Comparison of ENCODE assay signal across 8 cellular contexts in genomic region chr4:98479590-98479989, GRCh38.
DNase-seq lines count a peak whose midpoint lies in the region; ATAC-seq and TF ChIP-seq lines count a peak whose summit lies in the region.
"Not testable (repeated sequence)": the region's sequence is repeated elsewhere in the genome, so short reads cannot be mapped to it uniquely, and the experiment has no call there.

No MANE protein-coding gene starts in this region.

- H3K36me3 ChIP-seq in GM23248 (ENCODE audit: low read depth); neuronal stem cell (replicated peaks in 1 of 2; ENCODE audit: control insufficient read depth in 2 of 2, insufficient read depth in 2 of 2, low read length in 2 of 2): not testable (repeated sequence)
- H3K36me3 ChIP-seq in RWPE2 (ENCODE audit: low read depth) = peaks cover 42% of the 10 kb centered on the region

- TF ChIP-seq CTCF in LNCaP clone FGC (IDR thresholded peaks at IDR 0.05; ENCODE audit: control insufficient read depth, extremely low read depth, insufficient read depth); RWPE2 (IDR thresholded peaks at IDR 0.05; ENCODE audit: poor library complexity, severe bottlenecking); epithelial cell of esophagus (IDR thresholded peaks at IDR 0.05; ENCODE audit: insufficient read depth, low read depth, low read length, missing control alignments); type B pancreatic cell (conservative IDR thresholded peaks at IDR 0.05): not testable (repeated sequence)

- not testable (repeated sequence) for H3K23ac ChIP-seq in neuronal stem cell (ENCODE audit: low read depth, low read length, poor library complexity)

- H3K27ac ChIP-seq in GM23248 (peak overlapping the region; percentile 58), RWPE2 (ENCODE audit: poor library complexity, severe bottlenecking) (peak overlapping the region; percentile 99)
- H3K27ac ChIP-seq in neuronal stem cell (replicated peaks; ENCODE audit: low read length) = not testable (repeated sequence)

- not testable (repeated sequence) for H3K27me3 Mint-ChIP-seq in activated CD4-positive, alpha-beta memory T cell treated with anti-CD3 and anti-CD28 coated beads for 36 hours; activated T-helper 2 cell treated with anti-CD3 and anti-CD28 coated beads, Interferon-gamma antibody, Interleukin-2, Interleukin-4, amounts not matched to agents 10 μg/mL and 5 μg/mL and 100 μg/mL, durations not matched to agents 14 hours and 24 hours and 36 hours (ENCODE audit: low read depth); type B pancreatic cell

- peaks cover 31% of the 10 kb centered on the region for H3K36me3 Mint-ChIP-seq in activated CD4-positive, alpha-beta memory T cell treated with anti-CD3 and anti-CD28 coated beads for 36 hours
- H3K36me3 Mint-ChIP-seq in activated T-helper 2 cell treated with anti-CD3 and anti-CD28 coated beads, Interferon-gamma antibody, Interleukin-2, Interleukin-4, amounts not matched to agents 10 μg/mL and 5 μg/mL and 100 μg/mL, durations not matched to agents 14 hours and 24 hours and 36 hours (ENCODE audit: low read depth) = peaks cover 77% of the 10 kb centered on the region
- peaks cover 12% of the 10 kb centered on the region for H3K36me3 Mint-ChIP-seq in type B pancreatic cell

- not testable (repeated sequence) for H3K4ac ChIP-seq in neuronal stem cell (ENCODE audit: low read length)

- intact Hi-C loops in activated CD4-positive, alpha-beta memory T cell treated with anti-CD3 and anti-CD28 coated beads for 36 hours (cut with micrococcal nuclease); activated T-helper 2 cell treated with anti-CD3 and anti-CD28 coated beads, Interferon-gamma antibody, Interleukin-2, Interleukin-4, amounts not matched to agents 10 μg/mL and 5 μg/mL and 100 μg/mL, durations not matched to agents 14 hours and 24 hours and 36 hours (cut with micrococcal nuclease): not testable (repeated sequence)

- not testable (repeated sequence) for H4K20me1 ChIP-seq in GM23248 (ENCODE audit: insufficient read depth)

- H3K4me1 ChIP-seq in GM23248 (ENCODE audit: insufficient read depth) (peaks cover 57% of the 10 kb centered on the region), RWPE2 (ENCODE audit: insufficient read depth, poor library complexity, severe bottlenecking) (peaks cover 65% of the 10 kb centered on the region)
- H3K4me1 ChIP-seq in neuronal stem cell (ENCODE audit: control insufficient read depth in 2 of 2, insufficient read depth in 1 of 2, low read depth in 1 of 2, low read length in 2 of 2) = not testable (repeated sequence)

- DNase-seq in GM23248 (peak; percentile 48), LNCaP clone FGC (ENCODE audit: low read depth) (peak; percentile 32), epithelial cell of esophagus (ENCODE audit: low read depth) (peak; percentile 84)
- not testable (repeated sequence) for DNase-seq in RWPE2 (ENCODE audit: low spot score); activated CD4-positive, alpha-beta memory T cell treated with anti-CD3 and anti-CD28 coated beads for 36 hours; activated T-helper 2 cell treated with anti-CD3 and anti-CD28 coated beads, Interferon-gamma antibody, Interleukin-2, Interleukin-4, amounts not matched to agents 10 μg/mL and 5 μg/mL and 100 μg/mL, durations not matched to agents 14 hours and 24 hours and 36 hours (ENCODE audit: low spot score); neuronal stem cell (ENCODE audit: low spot score); type B pancreatic cell (ENCODE audit: extremely low spot score, unreplicated experiment)

- peaks cover 59% of the 10 kb centered on the region for H3K4me1 Mint-ChIP-seq in activated CD4-positive, alpha-beta memory T cell treated with anti-CD3 and anti-CD28 coated beads for 36 hours (ENCODE audit: low read depth)
- H3K4me1 Mint-ChIP-seq in activated T-helper 2 cell treated with anti-CD3 and anti-CD28 coated beads, Interferon-gamma antibody, Interleukin-2, Interleukin-4, amounts not matched to agents 10 μg/mL and 5 μg/mL and 100 μg/mL, durations not matched to agents 14 hours and 24 hours and 36 hours (ENCODE audit: low read depth) = peaks cover 80% of the 10 kb centered on the region
- H3K4me1 Mint-ChIP-seq in type B pancreatic cell (ENCODE audit: unreplicated experiment) = not testable (repeated sequence)

- H2BK5ac ChIP-seq in neuronal stem cell (ENCODE audit: low read length) = not testable (repeated sequence)

- H2AFZ ChIP-seq in GM23248; neuronal stem cell (ENCODE audit: low read length): not testable (repeated sequence)

- H3F3A ChIP-seq in GM23248 (ENCODE audit: insufficient read depth) = peaks cover 48% of the 10 kb centered on the region

- WGBS in GM23248 (ENCODE audit: low coverage in 1 of 2, low lambda C conversion rate in 2 of 2, missing lambda C conversion rate in 2 of 2), 2 experiments = 47 to 48% methylated on average over 2 of the region's 2 CpGs
- WGBS in neuronal stem cell (ENCODE audit: extremely low coverage in 2 of 2, insufficient read length in 2 of 2, insufficient replicate concordance in 1 of 2), 2 donors = no CpG with 5 or more reads among the region's 2 CpGs

- CTCF ChIA-PET in activated CD4-positive, alpha-beta memory T cell treated with anti-CD3 and anti-CD28 coated beads for 36 hours (lab: Charles Lee) = interaction anchor here (1.8 kb wide), 1 partner anchor 12 kb away, joined by 4 read pairs; no protein-coding TSS in a partner anchor

- H4K8ac ChIP-seq in neuronal stem cell (ENCODE audit: low read depth, low read length) = peak overlapping the region; percentile 49

- not testable (repeated sequence) for ATAC-seq in RWPE2 (ENCODE audit: low read depth)

- peak overlapping the region; percentile 34 for H3K27ac Mint-ChIP-seq in activated CD4-positive, alpha-beta memory T cell treated with anti-CD3 and anti-CD28 coated beads for 36 hours
- peak overlapping the region; percentile 67 for H3K27ac Mint-ChIP-seq in activated T-helper 2 cell treated with anti-CD3 and anti-CD28 coated beads, Interferon-gamma antibody, Interleukin-2, Interleukin-4, amounts not matched to agents 10 μg/mL and 5 μg/mL and 100 μg/mL, durations not matched to agents 14 hours and 24 hours and 36 hours
- peak overlapping the region; percentile 54 for H3K27ac Mint-ChIP-seq in type B pancreatic cell

- POLR2A ChIA-PET in activated CD4-positive, alpha-beta memory T cell treated with anti-CD3 and anti-CD28 coated beads for 36 hours (lab: Charles Lee) = not testable (repeated sequence)

- not testable (repeated sequence) for H3K9me3 ChIP-seq in GM23248 (ENCODE audit: low read depth); RWPE2 (ENCODE audit: severe bottlenecking); neuronal stem cell (replicated peaks in 1 of 2; ENCODE audit: control insufficient read depth in 2 of 2, insufficient read depth in 1 of 2, low read depth in 1 of 2, low read length in 2 of 2)

- not testable (repeated sequence) for H2BK15ac ChIP-seq in neuronal stem cell (ENCODE audit: low read length)

- not testable (repeated sequence) for H2BK12ac ChIP-seq in neuronal stem cell (ENCODE audit: low read length)

- H3K79me1 ChIP-seq in neuronal stem cell (ENCODE audit: low read depth, low read length) = not testable (repeated sequence)

- H3K9me2 ChIP-seq in GM23248 (ENCODE audit: insufficient read depth) = not testable (repeated sequence)

- not testable (repeated sequence) for H2AK5ac ChIP-seq in neuronal stem cell (ENCODE audit: low read depth, low read length)

- in situ Hi-C loops in GM23248 (cut with MboI) = not testable (repeated sequence)

- not testable (repeated sequence) for H3K18ac ChIP-seq in neuronal stem cell (ENCODE audit: low read length)

- H3K27me3 ChIP-seq in GM23248 (replicated peaks; ENCODE audit: insufficient read depth); RWPE2 (ENCODE audit: insufficient read depth, poor library complexity, severe bottlenecking); neuronal stem cell (ENCODE audit: control insufficient read depth in 3 of 3, insufficient read depth in 3 of 3, low read depth in 1 of 3, low read length in 3 of 3): not testable (repeated sequence)

- H3K9me3 Mint-ChIP-seq in activated CD4-positive, alpha-beta memory T cell treated with anti-CD3 and anti-CD28 coated beads for 36 hours; activated T-helper 2 cell treated with anti-CD3 and anti-CD28 coated beads, Interferon-gamma antibody, Interleukin-2, Interleukin-4, amounts not matched to agents 10 μg/mL and 5 μg/mL and 100 μg/mL, durations not matched to agents 14 hours and 24 hours and 36 hours; type B pancreatic cell: not testable (repeated sequence)

- not testable (repeated sequence) for H3K14ac ChIP-seq in neuronal stem cell (ENCODE audit: low read length)

- H3K4me2 ChIP-seq in GM23248 (ENCODE audit: unreplicated experiment) = peak overlapping the region; percentile 4
- not testable (repeated sequence) for H3K4me2 ChIP-seq in neuronal stem cell (ENCODE audit: insufficient read depth, low read length, poor library complexity, severe bottlenecking)

- not testable (repeated sequence) for H3K4me3 Mint-ChIP-seq in activated CD4-positive, alpha-beta memory T cell treated with anti-CD3 and anti-CD28 coated beads for 36 hours; type B pancreatic cell
- peak overlapping the region; percentile 7 for H3K4me3 Mint-ChIP-seq in activated T-helper 2 cell treated with anti-CD3 and anti-CD28 coated beads, Interferon-gamma antibody, Interleukin-2, Interleukin-4, amounts not matched to agents 10 μg/mL and 5 μg/mL and 100 μg/mL, durations not matched to agents 14 hours and 24 hours and 36 hours (ENCODE audit: low read depth)

- H3K79me2 ChIP-seq in GM23248 (ENCODE audit: insufficient read depth) = peaks cover 80% of the 10 kb centered on the region

- H2BK120ac ChIP-seq in neuronal stem cell (ENCODE audit: low read depth, low read length) = not testable (repeated sequence)

- not testable (repeated sequence) for H3K4me3 ChIP-seq in GM23248; LNCaP clone FGC (ENCODE audit: low read depth, low read length); RWPE2 (ENCODE audit: severe bottlenecking); epithelial cell of esophagus (ENCODE audit: low read length); neuronal stem cell (ENCODE audit: low read length in 2 of 2)

- H3K9ac ChIP-seq in GM23248; neuronal stem cell (ENCODE audit: low read depth, low read length, poor library complexity): not testable (repeated sequence)

- H4K91ac ChIP-seq in neuronal stem cell (ENCODE audit: low read depth, low read length, poor library complexity) = not testable (repeated sequence)
